9 cellular contexts compared by ENCODE assay signal in the genomic region with DNA sequence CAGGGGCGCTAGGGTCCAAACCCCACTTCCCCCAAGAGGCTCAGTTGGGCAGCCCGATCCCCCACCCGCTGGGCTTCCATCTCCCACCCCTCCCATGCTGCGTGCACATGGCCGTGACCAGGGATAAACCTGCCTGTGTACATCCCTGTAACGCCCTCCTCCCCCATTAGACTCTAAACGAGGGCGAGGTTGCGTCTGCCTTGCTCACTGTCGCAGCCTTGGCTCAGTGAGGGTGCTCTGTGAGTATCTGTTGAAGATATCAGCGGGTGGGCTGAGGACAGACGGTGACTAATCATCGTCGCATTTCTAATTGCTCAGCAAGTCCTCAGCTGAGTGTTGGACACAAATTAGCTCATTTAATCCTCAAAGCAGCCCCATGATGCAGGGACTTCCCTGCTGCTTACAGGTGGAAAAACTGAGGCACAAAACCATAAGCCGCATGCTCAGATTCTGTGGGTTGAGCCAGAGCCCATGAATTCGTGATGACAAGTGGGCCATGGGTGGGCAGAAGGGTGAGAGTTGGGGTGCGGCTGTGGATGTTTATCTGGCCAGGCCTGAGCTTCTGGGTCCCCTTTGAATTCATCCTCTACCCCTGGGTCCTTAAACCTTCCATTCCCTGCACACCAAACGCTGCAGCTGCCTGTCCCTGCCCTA. TPM values are rescaled to one million over a fixed set of nuclear protein-coding genes. Genes with fewer than 3 reads are reported as not detected.
DNase-seq lines count a peak whose midpoint lies in the region; ATAC-seq and TF ChIP-seq lines count a peak whose summit lies in the region.
"Had no signal": no experiment of that assay in that cellular context is flagged by ENCODE, and none has a peak within 500 bp of the region (broad histone marks: within the 10 kb centered on the region; RNA-seq: fewer than 3 reads in every experiment).

No MANE protein-coding gene starts in this region.

- TF ChIP-seq POLR2A in GM18505 (IDR thresholded peaks at IDR 0.05; ENCODE audit: borderline replicate concordance, extremely low read depth, insufficient read depth, insufficient read length): no peak

- no peaks in the 10 kb centered on the region for H3K9me3 Mint-ChIP-seq in nephron

- H3K4me1 ChIP-seq in GM23248 (ENCODE audit: insufficient read depth) (peaks cover 25% of the 10 kb centered on the region), adipocyte (ENCODE audit: control insufficient read depth, insufficient read depth, low read length) (peaks cover 36% of the 10 kb centered on the region)

- peaks cover 24% of the 10 kb centered on the region for H3K79me2 ChIP-seq in GM23248 (ENCODE audit: insufficient read depth)

- in situ Hi-C loops in GM23248 (cut with MboI): no loop called here

- peak overlapping the region; percentile 19 for H3K4me2 ChIP-seq in GM23248 (ENCODE audit: unreplicated experiment)

- peak overlapping the region in 1 of 3 experiments; percentile 23 for H3K4me3 Mint-ChIP-seq in nephron

- no peak for ATAC-seq in GM18505 (IDR thresholded peaks at IDR 0.05; ENCODE audit: unreplicated experiment)

- H3K36me3 ChIP-seq in GM23248 (ENCODE audit: low read depth): no peaks in the 10 kb centered on the region
- H3K36me3 ChIP-seq in adipocyte (ENCODE audit: control insufficient read depth, insufficient read depth, low read length, severe bottlenecking): peaks cover 58% of the 10 kb centered on the region

- DNase-seq in AG08395 (ENCODE audit: low spot score) (peak; percentile 58), GM23248 (peak; percentile 91), adipocyte (ENCODE audit: low read depth) (no peak), OCI-M2 (lab: John Stamatoyannopoulos, UW; ENCODE audit: unreplicated experiment) (no peak), SIG-M5 treated with dmso at 0.1 percent for 504 hours (lab: John Stamatoyannopoulos, UW; ENCODE audit: unreplicated experiment) (no peak), COLO668 (lab: John Stamatoyannopoulos, UW; ENCODE audit: unreplicated experiment) (no peak)
- DNase-seq: DMS 273 treated with DMSO at 0.1 percent for 48 hours had no signal

- no peaks in the 10 kb centered on the region for H3K9me3 ChIP-seq in GM23248 (ENCODE audit: low read depth)
- no peaks in the 10 kb centered on the region for H3K9me3 ChIP-seq in adipocyte (ENCODE audit: control insufficient read depth, low read length)

- H3K27me3 ChIP-seq in GM23248 (replicated peaks; ENCODE audit: insufficient read depth) (no peaks in the 10 kb centered on the region), adipocyte (replicated peaks; ENCODE audit: control insufficient read depth, insufficient read depth, low read length) (no peaks in the 10 kb centered on the region)

- H3K27ac ChIP-seq in GM23248: peak overlapping the region; percentile 47

- peaks cover 19% of the 10 kb centered on the region for H3F3A ChIP-seq in GM23248 (ENCODE audit: insufficient read depth)

- H3K27me3 Mint-ChIP-seq in nephron (ENCODE audit: low read depth): peaks cover 9% of the 10 kb centered on the region

- peak overlapping the region; percentile 51 for H3K9ac ChIP-seq in GM23248
- H3K9ac ChIP-seq in adipocyte (ENCODE audit: low read length): peak overlapping the region; percentile 72

- TF ChIP-seq CTCF in nephron (IDR thresholded peaks at IDR 0.05; ENCODE audit: unreplicated experiment in 3 of 3): no peak

- H3K9me2 ChIP-seq in GM23248 (ENCODE audit: insufficient read depth): no peaks in the 10 kb centered on the region

- H3K4me3 ChIP-seq in GM23248 (no peak overlapping the region), adipocyte (ENCODE audit: low read length) (no peak overlapping the region)

- peaks cover 21% of the 10 kb centered on the region for H3K4me1 Mint-ChIP-seq in nephron

- peak overlapping the region; percentile 52 to 83 (median 82) for H3K27ac Mint-ChIP-seq in nephron

- H2AFZ ChIP-seq in GM23248: no peak overlapping the region

- no peaks in the 10 kb centered on the region for H4K20me1 ChIP-seq in GM23248 (ENCODE audit: insufficient read depth)

- no peaks in the 10 kb centered on the region for H3K36me3 Mint-ChIP-seq in nephron (ENCODE audit: low read depth)

- 9% methylated on average over 17 to 18 of the region's 18 CpGs for WGBS in GM23248 (ENCODE audit: low coverage in 1 of 2, low lambda C conversion rate in 2 of 2, missing lambda C conversion rate in 2 of 2), 2 experiments

RNA-seq across cellular contexts. Expression of a gene that starts 26.0 kb away (rescaled TPM):
- total RNA-seq in GM23248 (2014; rRNA removed; shearing (Covaris generic)): 636 and 646 TPM in 2 replicates
- 447 and 468 TPM in 2 replicates for polyA plus RNA-seq in GM23248 (2016; fragmentation: Nextera tagmentation; extraction: Ambion mirVana)

Comparison
In these comparisons a context has a peak if more than half of its experiments do, and no peak if none do; other contexts are left out.
1. DNase-seq: peak in AG08395 (single experiment) and GM23248 (single experiment); none in adipocyte (single experiment), OCI-M2 (single experiment), SIG-M5 treated with dmso at 0.1 percent for 504 hours (single experiment) and COLO668 (single experiment).